Comparison of ENCODE assay signal across 20 cellular contexts in genomic region chr11:66160709-66161108, GRCh38.
"Had no signal": no experiment of that assay in that cellular context is flagged by ENCODE, and none has a peak within 500 bp of the region (broad histone marks: within the 10 kb centered on the region; RNA-seq: fewer than 3 reads in every experiment).

No MANE protein-coding gene starts in this region.

- ATAC-seq: foreskin keratinocyte, sciatic nerve, WTC11 had no signal

- H3K36me3 ChIP-seq: brain microvascular endothelial cell, tibial artery had no signal

- H3K27ac ChIP-seq: brain microvascular endothelial cell, epithelial cell of prostate, foreskin keratinocyte, hepatocyte, tibial artery had no signal

- H3K4me3 ChIP-seq: hepatocyte, smooth muscle cell, tibial artery had no signal

- H3K9me3 ChIP-seq: tibial artery had no signal

- H3K4me3 Mint-ChIP-seq: endodermal cell, nephron progenitor cell, WTC11 had no signal

- H3K27me3 ChIP-seq: brain microvascular endothelial cell, foreskin keratinocyte, hepatocyte, tibial artery had no signal

- H3K4me2 ChIP-seq: hepatocyte had no signal

- DNase-seq: activated CD4-positive, alpha-beta T cell treated with anti-CD3 and anti-CD28 coated beads for 48 hours; activated CD8-positive, alpha-beta memory T cell treated with anti-CD3 and anti-CD28 coated beads, Interleukin-2, amount 50 U/mL, for 48 hours; activated naive CD4-positive, alpha-beta T cell treated with Interleukin-2 at 50 U/mL for 16 hours; aorta; brain microvascular endothelial cell; central memory CD4-positive, alpha-beta T cell; endodermal cell; foreskin keratinocyte; mesendoderm; nephron progenitor cell; nucleus accumbens; stimulated activated CD4-positive, alpha-beta T cell treated with anti-CD3 and anti-CD28 coated beads, Interleukin-4, amount 100 ng/mL, for 4 hours; stimulated activated naive CD4-positive, alpha-beta T cell; substantia nigra; tibial artery had no signal

- H3K27ac Mint-ChIP-seq: endodermal cell, nephron progenitor cell, WTC11 had no signal

- H3K9me3 Mint-ChIP-seq: endodermal cell, nephron progenitor cell, WTC11 had no signal

- H2AFZ ChIP-seq: hepatocyte had no signal

- H3K4me1 ChIP-seq: tibial artery had no signal

- H3K36me3 Mint-ChIP-seq: WTC11 had no signal

- H3K4me1 Mint-ChIP-seq: nephron progenitor cell, WTC11 had no signal
